ENCODE assay signal across 8 cellular contexts in genomic region chr17:58337126-58337599, GRCh38. TPM values are rescaled to one million over a fixed set of nuclear protein-coding genes. Genes with fewer than 3 reads are reported as not detected.
DNase-seq lines count a peak whose midpoint lies in the region; ATAC-seq and TF ChIP-seq lines count a peak whose summit lies in the region.

No MANE protein-coding gene starts in this region.

- no peaks in the 10 kb centered on the region for H3K9me3 Mint-ChIP-seq in activated CD4-positive, alpha-beta T cell treated with anti-CD3 and anti-CD28 coated beads for 36 hours (ENCODE audit: low read depth)
- H3K9me3 Mint-ChIP-seq in glutamatergic neuron (ENCODE audit: unreplicated experiment) = peaks cover 6% of the 10 kb centered on the region

- DNase-seq in HL-60 (ENCODE audit: low read depth in 1 of 2, low spot score in 1 of 2) = peak in 1 of 2 experiments; percentile 84
- peak; percentile 73 for DNase-seq in activated CD4-positive, alpha-beta T cell treated with anti-CD3 and anti-CD28 coated beads for 36 hours
- DNase-seq in glutamatergic neuron = no peak
- peak; percentile 40 to 49 for DNase-seq in stimulated activated CD8-positive, alpha-beta memory T cell treated with anti-CD3 and anti-CD28 coated beads, Interleukin-2, amount 100 ng/mL, for 48 hours (ENCODE audit: low read depth in 2 of 2)
- DNase-seq in G401 (ENCODE audit: low spot score) = no peak
- no peak for DNase-seq in germinal center (ENCODE audit: low spot score)
- DNase-seq in DMS53 treated with DMSO at 0.1 percent for 48 hours (lab: John Stamatoyannopoulos, UW; ENCODE audit: unreplicated experiment) = no peak

- H3K4me1 Mint-ChIP-seq in activated CD4-positive, alpha-beta T cell treated with anti-CD3 and anti-CD28 coated beads for 36 hours = peaks cover 21% of the 10 kb centered on the region
- H3K4me1 Mint-ChIP-seq in glutamatergic neuron (ENCODE audit: low read depth, unreplicated experiment) = peaks cover 20% of the 10 kb centered on the region

- peak overlapping the region; percentile 100 for H3K27ac ChIP-seq in HL-60 (replicated peaks)

- TF ChIP-seq CTCF in HL-60 (IDR thresholded peaks at IDR 0.05; ENCODE audit: insufficient read depth, low read length) = no peak
- no peak for TF ChIP-seq CTCF in glutamatergic neuron (IDR thresholded peaks at IDR 0.05; ENCODE audit: partially characterized antibody, unreplicated experiment)

- H3K4me3 Mint-ChIP-seq in activated CD4-positive, alpha-beta T cell treated with anti-CD3 and anti-CD28 coated beads for 36 hours = peak overlapping the region; percentile 100
- no peak overlapping the region for H3K4me3 Mint-ChIP-seq in glutamatergic neuron (ENCODE audit: unreplicated experiment)

- ATAC-seq in activated CD4-positive, alpha-beta T cell treated with anti-CD3 and anti-CD28 coated beads for 36 hours = no peak
- ATAC-seq in HG03457 (IDR thresholded peaks at IDR 0.05; ENCODE audit: unreplicated experiment) = no peak

- CTCF ChIA-PET in activated CD4-positive, alpha-beta T cell treated with anti-CD3 and anti-CD28 coated beads for 36 hours (lab: Charles Lee) = interaction anchor here (0.7 to 4.8 kb wide), 13 partner anchors 7 to 224 kb away, joined by 3 to 40 read pairs (median 5); partner anchors contain the start of genes RNF43, SUPT4H1 and TSPOAP1

- H3K27me3 ChIP-seq in HL-60 (ENCODE audit: insufficient read depth, poor library complexity, severe bottlenecking) = no peaks in the 10 kb centered on the region

- H3K27ac Mint-ChIP-seq in activated CD4-positive, alpha-beta T cell treated with anti-CD3 and anti-CD28 coated beads for 36 hours = peak overlapping the region; percentile 99
- H3K27ac Mint-ChIP-seq in glutamatergic neuron (ENCODE audit: unreplicated experiment) = peak overlapping the region; percentile 44

- intact Hi-C loops in activated CD4-positive, alpha-beta T cell treated with anti-CD3 and anti-CD28 coated beads for 36 hours (cut with DNase I, micrococcal nuclease) = loop anchor here (5.0 to 10.0 kb wide), 10 partner anchors 255 to 1505 kb away; partner anchors contain the start of genes DYNLL2 (in 1 of the 2), MRPS23 (in 1 of the 2), PRR11 (in 1 of the 2) and PTRH2 (in 1 of the 2)

- in situ Hi-C loops in G401 (cut with HindIII; ENCODE audit: low sequenced_read_pairs) = no loop called here

- peak overlapping the region; percentile 34 for H3K4me3 ChIP-seq in HL-60 (replicated peaks; ENCODE audit: insufficient read depth, low read length)

- POLR2A ChIA-PET in activated CD4-positive, alpha-beta T cell treated with anti-CD3 and anti-CD28 coated beads for 36 hours (lab: Charles Lee) = interaction anchor here (0.7 to 6.5 kb wide), 14 partner anchors 7 to 1496 kb away, joined by 3 to 95 read pairs (median 6); partner anchors contain the start of genes HSF5, RNF43, SUPT4H1 and TSPOAP1

- H3K27me3 Mint-ChIP-seq in activated CD4-positive, alpha-beta T cell treated with anti-CD3 and anti-CD28 coated beads for 36 hours = no peaks in the 10 kb centered on the region
- peaks cover 6% of the 10 kb centered on the region for H3K27me3 Mint-ChIP-seq in glutamatergic neuron (ENCODE audit: unreplicated experiment)

- H3K36me3 Mint-ChIP-seq in activated CD4-positive, alpha-beta T cell treated with anti-CD3 and anti-CD28 coated beads for 36 hours (ENCODE audit: low read depth) = peaks cover 68% of the 10 kb centered on the region
- H3K36me3 Mint-ChIP-seq in glutamatergic neuron (ENCODE audit: unreplicated experiment) = no peaks in the 10 kb centered on the region

RNA-seq across cellular contexts. Expression of gene TSPOAP1, which starts 8.6 kb away (rescaled TPM):
- 10 to 100 TPM; 11.8 to 12.4 TPM for total RNA-seq in activated CD4-positive, alpha-beta T cell treated with anti-CD3 and anti-CD28 coated beads for 36 hours
- 39.7 TPM for total RNA-seq in glutamatergic neuron (ENCODE audit: unreplicated experiment)
- total RNA-seq in G401 (2014; rRNA removed; shearing (Covaris generic)) = not detected in 2 replicates

RNA-seq across cellular contexts. Expression of gene SUPT4H1, which starts 14.8 kb away (rescaled TPM):
- 100 to 1,000 TPM; 106 to 129 TPM for total RNA-seq in activated CD4-positive, alpha-beta T cell treated with anti-CD3 and anti-CD28 coated beads for 36 hours
- total RNA-seq in glutamatergic neuron (ENCODE audit: unreplicated experiment) = 82.1 TPM
- total RNA-seq in G401 (2014; rRNA removed; shearing (Covaris generic)) = 58.7 and 73.6 TPM in 2 replicates

RNA-seq across cellular contexts. Expression of gene MPO, which starts 56.4 kb away (rescaled TPM):
- total RNA-seq in activated CD4-positive, alpha-beta T cell treated with anti-CD3 and anti-CD28 coated beads for 36 hours = under 1 TPM in 1 of 2 experiments, not detected in 1; 0.07 TPM
- not detected for total RNA-seq in glutamatergic neuron (ENCODE audit: unreplicated experiment)
- not detected in 2 replicates for total RNA-seq in G401 (2014; rRNA removed; shearing (Covaris generic))

Comparison
In these comparisons a context has a peak if more than half of its experiments do, and no peak if none do; other contexts are left out.
1. DNase-seq: peak in activated CD4-positive, alpha-beta T cell treated with anti-CD3 and anti-CD28 coated beads for 36 hours (single experiment) and stimulated activated CD8-positive, alpha-beta memory T cell treated with anti-CD3 and anti-CD28 coated beads, Interleukin-2, amount 100 ng/mL, for 48 hours (2 of 2); none in glutamatergic neuron (single experiment), G401 (single experiment), germinal center (single experiment) and DMS53 treated with DMSO at 0.1 percent for 48 hours (single experiment).
2. RNA of gene TSPOAP1, which starts 8.6 kb away (total RNA-seq): 39.7 TPM in glutamatergic neuron (single experiment) and 11.8 to 12.4 TPM in activated CD4-positive, alpha-beta T cell treated with anti-CD3 and anti-CD28 coated beads for 36 hours; not detected in G401; every median in the first group is over 10 times any median in the second.